In genomic region chr7:26200113-26200443, GRCh38 we compare ENCODE assay signal across 8 cellular contexts. TPM values are rescaled to one million over a fixed set of nuclear protein-coding genes. Genes with fewer than 3 reads are reported as not detected.
A peak's percentile ranks its signal among the peaks of the same experiment; 100 is the strongest.
DNase-seq lines count a peak whose midpoint lies in the region; ATAC-seq lines count a peak whose summit lies in the region.

No MANE protein-coding gene starts in this region.

- H3K27me3 ChIP-seq in MG63, result no peaks in the 10 kb centered on the region

- DNase-seq in SIG-M5 treated with dmso at 0.1 percent for 504 hours (lab: John Stamatoyannopoulos, UW; ENCODE audit: unreplicated experiment) (peak; percentile 71), SIG-M5 (lab: John Stamatoyannopoulos, UW) (no peak), MG63 (peak; percentile 59), T-helper 9 cell (peak; percentile 73), astrocyte of the hippocampus (ENCODE audit: low read depth, low spot score) (peak; percentile 76)

- peaks cover 80% of the 10 kb centered on the region for H3K36me3 ChIP-seq in MG63

- peak overlapping the region; percentile 81 to 100 (median 99) for H3K27ac ChIP-seq in skin epidermis

- no peak for ATAC-seq in GM18498 (IDR thresholded peaks at IDR 0.05; ENCODE audit: unreplicated experiment)

- H3K4me3 ChIP-seq in MG63 (peak overlapping the region; percentile 99), iPS-11a (ENCODE audit: low read depth, low read length) (peak overlapping the region; percentile 100), skin epidermis (peak overlapping the region; percentile 76 to 99 (median 97))

- no peaks in the 10 kb centered on the region for H3K9me3 ChIP-seq in MG63

RNA-seq across cellular contexts. Expression of gene HNRNPA2B1, which starts 0.5 kb away (rescaled TPM):
- 151 and 216 TPM in 2 replicates for total RNA-seq in MG63 (2014; rRNA removed; shearing (Covaris generic); ENCODE audit: low replicate concordance)

RNA-seq across cellular contexts. Expression of gene CBX3, which starts 1.5 kb away (rescaled TPM):
- 293 and 407 TPM in 2 replicates for total RNA-seq in MG63 (2014; rRNA removed; shearing (Covaris generic); ENCODE audit: low replicate concordance)

RNA-seq across cellular contexts. Expression of gene NFE2L3, which starts 48.1 kb away (rescaled TPM):
- total RNA-seq in MG63 (2014; rRNA removed; shearing (Covaris generic); ENCODE audit: low replicate concordance), result 15.2 and 19.2 TPM in 2 replicates
